ENCODE assay signal across 11 cellular contexts in genomic region chr19:1082928-1083816, GRCh38. TPM values are rescaled to one million over a fixed set of nuclear protein-coding genes. Genes with fewer than 3 reads are reported as not detected.
DNase-seq lines count a peak whose midpoint lies in the region; ATAC-seq, FAIRE-seq and TF ChIP-seq lines count a peak whose summit lies in the region.
"Had no signal": no experiment of that assay in that cellular context is flagged by ENCODE, and none has a peak within 500 bp of the region (broad histone marks: within the 10 kb centered on the region; RNA-seq: fewer than 3 reads in every experiment).

No MANE protein-coding gene starts in this region.

- peaks cover 3% of the 10 kb centered on the region for H3K9me1 ChIP-seq in K562 (ENCODE audit: control insufficient read depth, insufficient read depth, low read length)

- FAIRE-seq in K562 (lab: Jason Lieb, UNC): no peak
- FAIRE-seq in frontal cortex (lab: Jason Lieb, UNC): no peak

- peak overlapping the region; percentile 78 for H3K4me3 Mint-ChIP-seq in mesothelial cell of epicardium

- POLR2A ChIA-PET in K562 (lab: Yijun Ruan, JAX): interaction anchor here (0.5 to 5.3 kb wide), 10 partner anchors 11 to 120 kb away, joined by 3 to 45 read pairs (median 4); partner anchors contain the start of genes ARHGAP45, GPX4 and POLR2E

- ATAC-seq in right cardiac atrium: no peak
- no peak for ATAC-seq in left cardiac atrium
- ATAC-seq in K562: no peak
- no peak for ATAC-seq in upper lobe of right lung
- ATAC-seq in HG03039 (IDR thresholded peaks at IDR 0.05; ENCODE audit: unreplicated experiment): no peak
- no peak for ATAC-seq in GM19467 (IDR thresholded peaks at IDR 0.05; ENCODE audit: unreplicated experiment)

- H3K27me3 ChIP-seq in right cardiac atrium (ENCODE audit: control insufficient read depth, insufficient read depth) (no peaks in the 10 kb centered on the region), K562 (ENCODE audit: control insufficient read depth in 2 of 2, insufficient read depth in 2 of 2, low read length in 2 of 2) (no peaks in the 10 kb centered on the region), upper lobe of right lung (no peaks in the 10 kb centered on the region)

- no peaks in the 10 kb centered on the region for H3K4me1 Mint-ChIP-seq in mesothelial cell of epicardium
- H3K4me1 Mint-ChIP-seq: nephron progenitor cell had no signal

- H3K9me3 ChIP-seq in right cardiac atrium (ENCODE audit: control insufficient read depth, low read length) (no peaks in the 10 kb centered on the region), K562 (replicated peaks; ENCODE audit: control insufficient read depth, insufficient read depth, low read depth, low read length) (no peaks in the 10 kb centered on the region), upper lobe of right lung (no peaks in the 10 kb centered on the region)

- H3K36me3 Mint-ChIP-seq in mesothelial cell of epicardium: peaks cover 5% of the 10 kb centered on the region

- no peaks in the 10 kb centered on the region for H4K20me1 ChIP-seq in K562 (replicated peaks; ENCODE audit: control insufficient read depth, insufficient read depth, low read length)

- H3K79me2 ChIP-seq in K562 (ENCODE audit: control insufficient read depth, insufficient read depth, low read length): no peaks in the 10 kb centered on the region

- BruUV-seq in K562 (replicated peaks; lab: Mats Ljungman, UMichigan): no TSS peak

- H3K4me2 ChIP-seq in K562 (ENCODE audit: insufficient read depth, low read length): peak overlapping the region; percentile 90

- CTCF ChIA-PET in K562 (lab: Yijun Ruan, JAX; ENCODE audit: low intra/inter-chr PET ratio): no interaction called here

- TF ChIP-seq CTCF in K562 (IDR thresholded peaks at IDR 0.05 in 2 of 3, conservative IDR thresholded peaks at IDR 0.05 in 1 of 3; ENCODE audit: insufficient read depth in 2 of 3, low read depth in 1 of 3, low read length in 3 of 3) (no peak), mesothelial cell of epicardium (IDR thresholded peaks at IDR 0.05; ENCODE audit: unreplicated experiment) (no peak), upper lobe of right lung (IDR thresholded peaks at IDR 0.05) (no peak)

- H3K27ac Mint-ChIP-seq in mesothelial cell of epicardium: no peak overlapping the region
- H3K27ac Mint-ChIP-seq: nephron progenitor cell had no signal

- intact Hi-C loops in right cardiac atrium (cut with DNase I): no loop called here
- intact Hi-C loops in left cardiac atrium (cut with DNase I): no loop called here
- intact Hi-C loops in K562 (cut with micrococcal nuclease): loop anchor here (5.0 kb wide), 1 partner anchor 41 kb away; the partner anchor contains the start of gene ABCA7
- intact Hi-C loops in upper lobe of right lung (cut with DNase I): loop anchor here (10.0 kb wide), 1 partner anchor 48 kb away; no protein-coding TSS in a partner anchor

- H3K9ac ChIP-seq in K562 (ENCODE audit: insufficient read depth in 1 of 2, low read depth in 2 of 2, low read length in 2 of 2): peak overlapping the region in 1 of 2 experiments; percentile 89; a peak in 2 of 4 replicates

- peaks cover 40% of the 10 kb centered on the region; the same call in 2 of the 3 replicates for H3K36me3 ChIP-seq in K562 (ENCODE audit: control insufficient read depth, insufficient read depth, low read length)
- peaks cover 69% of the 10 kb centered on the region for H3K36me3 ChIP-seq in upper lobe of right lung

- 83% methylated on average over 59 of the region's 59 CpGs for WGBS in right cardiac atrium
- 61% methylated on average over 30 of the region's 59 CpGs for WGBS in K562 (ENCODE audit: insufficient coverage, low coverage, missing lambda C conversion rate)

- no peaks in the 10 kb centered on the region for H3K9me3 Mint-ChIP-seq in mesothelial cell of epicardium
- H3K9me3 Mint-ChIP-seq: nephron progenitor cell had no signal

- in situ Hi-C loops in K562 (cut with MboI): no loop called here

- TF ChIP-seq POLR2A in K562 (conservative IDR thresholded peaks at IDR 0.05): no peak

- no peak for TF ChIP-seq RAD21 in K562 (CRISPR knock-in tag; conservative IDR thresholded peaks at IDR 0.05 in 1 of 2, IDR thresholded peaks at IDR 0.05 in 1 of 2)

- H3K4me1 ChIP-seq in right cardiac atrium (ENCODE audit: control insufficient read depth, insufficient read depth, low read length): no peaks in the 10 kb centered on the region
- H3K4me1 ChIP-seq in K562 (replicated peaks in 1 of 2; ENCODE audit: control insufficient read depth in 2 of 2, insufficient read depth in 2 of 2, low read length in 2 of 2): peaks cover 6 to 74% of the 10 kb centered on the region in 2 experiments
- H3K4me1 ChIP-seq in upper lobe of right lung: peaks cover 15% of the 10 kb centered on the region

- H3K27me3 Mint-ChIP-seq in mesothelial cell of epicardium (ENCODE audit: low read depth): no peaks in the 10 kb centered on the region

- DNase-seq in right cardiac atrium (peak in 2 of 3 donors; percentile 49 to 68), left cardiac atrium (no peak), K562 (ENCODE audit: extremely low read depth in 1 of 4, low spot score in 3 of 4) (no peak), mesothelial cell of epicardium (ENCODE audit: low spot score in 2 of 2, unreplicated experiment in 2 of 2) (peak in 1 of 2 experiments; percentile 20), upper lobe of right lung (peak; percentile 65), frontal cortex (ENCODE audit: low spot score in 2 of 2) (no peak)
- DNase-seq: C1 segment of cervical spinal cord, hypothalamus had no signal

- H2AFZ ChIP-seq in K562 (ENCODE audit: low read depth, low read length): peak overlapping the region; percentile 95; the same call in 1 of the 2 replicates

- TF ChIP-seq EP300 in K562 (IDR thresholded peaks at IDR 0.05; ENCODE audit: low read length): no peak

- H3K27ac ChIP-seq in right cardiac atrium (ENCODE audit: low read length): no peak overlapping the region
- H3K27ac ChIP-seq in K562 (ENCODE audit: extremely low read depth, low read depth, low read length): peak overlapping the region; percentile 69; the same call in 1 of the 3 replicates
- no peak overlapping the region for H3K27ac ChIP-seq in upper lobe of right lung

- H3K4me3 ChIP-seq in right cardiac atrium (ENCODE audit: low read length) (no peak overlapping the region), K562 (peak overlapping the region; percentile 54), upper lobe of right lung (peak overlapping the region; percentile 10)

RNA-seq across cellular contexts. Expression of gene POLR2E, which starts 12.0 kb away (rescaled TPM):
- total RNA-seq in right cardiac atrium (100 to 1,000 TPM; 110 to 145 (median 131) TPM), left cardiac atrium (100 to 1,000 TPM; 142 to 143 TPM), K562 (2014; rRNA removed) (297 and 441 TPM in 2 replicates), K562 (2014; rRNA removed; fragmentation: Illumina TruSeq; extraction: Trizol) (40.2 and 78.0 TPM in 2 replicates), K562 (2015; rRNA removed; fragmentation: Illumina TruSeq; extraction: Trizol) (141 and 144 TPM in 2 replicates), K562 (2021) (328 and 351 TPM in 2 replicates), mesothelial cell of epicardium (137 to 145 TPM (median 143 TPM) in 3 replicates), upper lobe of right lung (155 TPM), frontal cortex (35.5 TPM)
- polyA plus RNA-seq in right cardiac atrium (179 TPM), K562 (2011; rRNA removed) (244 and 334 TPM in 2 replicates), K562 (2014; fragmentation: Illumina TruSeq; extraction: Trizol) (267 and 448 TPM in 2 replicates), K562 (2014; fragmentation: Nextera tagmentation; extraction: Ambion mirVana) (10 to 100 TPM in 1 of 2 experiments, 1 to 10 TPM in 1; 3.4 to 32.5 TPM), K562 (2014; rRNA removed) (413 and 438 TPM in 2 replicates)
- 38.2 and 129 TPM in 2 replicates for total RNA-seq in K562 (2011; cell fraction: chromatin; rRNA removed; ENCODE audit: low replicate concordance)
- total RNA-seq in K562 (2011; cell fraction: nucleolus; rRNA removed): 126 and 135 TPM in 2 replicates
- total RNA-seq in K562 (2011; cell fraction: nucleoplasm; rRNA removed): 74.1 and 78.7 TPM in 2 replicates
- 305 and 616 TPM in 2 replicates for polyA plus RNA-seq in K562 (2011; cell fraction: cytosol; rRNA removed)
- polyA plus RNA-seq in K562 (2011; cell fraction: nucleus; rRNA removed): 112 and 143 TPM in 2 replicates
- 291 and 445 TPM in 2 replicates for polyA plus RNA-seq in K562 (2012)
- polyA minus RNA-seq in K562 (2011; rRNA and poly(A)+ RNA removed): 36.0 and 77.6 TPM in 2 replicates
- 127 and 173 TPM in 2 replicates for polyA minus RNA-seq in K562 (2011; cell fraction: cytosol; rRNA and poly(A)+ RNA removed)
- 45.4 and 50.5 TPM in 2 replicates for polyA minus RNA-seq in K562 (2011; cell fraction: nucleus; rRNA and poly(A)+ RNA removed)

RNA-seq across cellular contexts. Expression of gene ARHGAP45, which starts 16.2 kb away (rescaled TPM):
- total RNA-seq in right cardiac atrium: 10 to 100 TPM in 1 of 4 donors, 1 to 10 TPM in 3; 7.7 to 10.4 (median 9.2) TPM
- polyA plus RNA-seq in right cardiac atrium: 5.9 TPM
- 10 to 100 TPM; 10.6 to 12.6 TPM for total RNA-seq in left cardiac atrium
- 25.6 and 81.0 TPM in 2 replicates for total RNA-seq in K562 (2011; cell fraction: chromatin; rRNA removed; ENCODE audit: low replicate concordance)
- total RNA-seq in K562 (2011; cell fraction: nucleolus; rRNA removed): 39.0 and 49.5 TPM in 2 replicates
- 22.7 and 24.1 TPM in 2 replicates for total RNA-seq in K562 (2011; cell fraction: nucleoplasm; rRNA removed)
- 22.1 and 31.1 TPM in 2 replicates for total RNA-seq in K562 (2014; rRNA removed)
- total RNA-seq in K562 (2014; rRNA removed; fragmentation: Illumina TruSeq; extraction: Trizol): 1.0 and 1.8 TPM in 2 replicates
- total RNA-seq in K562 (2015; rRNA removed; fragmentation: Illumina TruSeq; extraction: Trizol): 4.2 and 6.0 TPM in 2 replicates
- total RNA-seq in K562 (2021): 18.0 and 19.9 TPM in 2 replicates
- 4.4 and 7.6 TPM in 2 replicates for polyA plus RNA-seq in K562 (2011; rRNA removed)
- 5.6 and 12.6 TPM in 2 replicates for polyA plus RNA-seq in K562 (2011; cell fraction: cytosol; rRNA removed)
- 17.8 and 38.7 TPM in 2 replicates for polyA plus RNA-seq in K562 (2011; cell fraction: nucleus; rRNA removed)
- 15.0 and 15.2 TPM in 2 replicates for polyA plus RNA-seq in K562 (2012)
- polyA plus RNA-seq in K562 (2014; fragmentation: Illumina TruSeq; extraction: Trizol): 1.9 and 6.9 TPM in 2 replicates
- polyA plus RNA-seq in K562 (2014; fragmentation: Nextera tagmentation; extraction: Ambion mirVana): under 1 TPM; 0.08 to 0.63 TPM
- polyA plus RNA-seq in K562 (2014; rRNA removed): 16.3 and 20.2 TPM in 2 replicates
- 1.7 and 2.0 TPM in 2 replicates for polyA minus RNA-seq in K562 (2011; rRNA and poly(A)+ RNA removed)
- 6.2 and 8.5 TPM in 2 replicates for polyA minus RNA-seq in K562 (2011; cell fraction: cytosol; rRNA and poly(A)+ RNA removed)
- polyA minus RNA-seq in K562 (2011; cell fraction: nucleus; rRNA and poly(A)+ RNA removed): 5.5 and 6.6 TPM in 2 replicates
- 2.4 to 3.8 TPM (median 3.2 TPM) in 3 replicates for total RNA-seq in mesothelial cell of epicardium
- 98.2 TPM for total RNA-seq in upper lobe of right lung
- total RNA-seq in frontal cortex: 1.2 TPM

RNA-seq across cellular contexts. Expression of gene GPX4, which starts 20.6 kb away (rescaled TPM):
- total RNA-seq in right cardiac atrium (100 to 1,000 TPM; 300 to 374 (median 359) TPM), left cardiac atrium (100 to 1,000 TPM; 378 to 432 TPM), K562 (2014; rRNA removed) (639 and 643 TPM in 2 replicates), K562 (2014; rRNA removed; fragmentation: Illumina TruSeq; extraction: Trizol) (131 and 209 TPM in 2 replicates), K562 (2015; rRNA removed; fragmentation: Illumina TruSeq; extraction: Trizol) (349 and 395 TPM in 2 replicates), K562 (2021) (383 and 392 TPM in 2 replicates), mesothelial cell of epicardium (190 to 208 TPM (median 201 TPM) in 3 replicates), upper lobe of right lung (387 TPM), frontal cortex (150 TPM)
- polyA plus RNA-seq in right cardiac atrium (713 TPM), K562 (2011; rRNA removed) (223 and 286 TPM in 2 replicates), K562 (2014; fragmentation: Illumina TruSeq; extraction: Trizol) (434 and 536 TPM in 2 replicates), K562 (2014; fragmentation: Nextera tagmentation; extraction: Ambion mirVana) (100 to 1,000 TPM in 1 of 2 experiments, 10 to 100 TPM in 1; 61.4 to 125 TPM), K562 (2014; rRNA removed) (661 and 856 TPM in 2 replicates)
- total RNA-seq in K562 (2011; cell fraction: chromatin; rRNA removed; ENCODE audit: low replicate concordance): 61.5 and 154 TPM in 2 replicates
- total RNA-seq in K562 (2011; cell fraction: nucleolus; rRNA removed): 171 and 189 TPM in 2 replicates
- total RNA-seq in K562 (2011; cell fraction: nucleoplasm; rRNA removed): 129 and 161 TPM in 2 replicates
- 531 and 777 TPM in 2 replicates for polyA plus RNA-seq in K562 (2011; cell fraction: cytosol; rRNA removed)
- 389 and 485 TPM in 2 replicates for polyA plus RNA-seq in K562 (2011; cell fraction: nucleus; rRNA removed)
- polyA plus RNA-seq in K562 (2012): 659 and 746 TPM in 2 replicates
- 117 and 134 TPM in 2 replicates for polyA minus RNA-seq in K562 (2011; rRNA and poly(A)+ RNA removed)
- 191 and 300 TPM in 2 replicates for polyA minus RNA-seq in K562 (2011; cell fraction: cytosol; rRNA and poly(A)+ RNA removed)
- 54.3 and 64.1 TPM in 2 replicates for polyA minus RNA-seq in K562 (2011; cell fraction: nucleus; rRNA and poly(A)+ RNA removed)

RNA-seq across cellular contexts. Expression of gene ABCA7, which starts 43.3 kb away (rescaled TPM):
- total RNA-seq in right cardiac atrium (10 to 100 TPM in 1 of 4 donors, 1 to 10 TPM in 3; 7.3 to 10.4 (median 8.7) TPM), left cardiac atrium (10 to 100 TPM in 1 of 2 donors, 1 to 10 TPM in 1; 7.7 to 10.0 TPM), K562 (2014; rRNA removed) (31.4 and 45.4 TPM in 2 replicates), K562 (2014; rRNA removed; fragmentation: Illumina TruSeq; extraction: Trizol) (8.9 and 12.7 TPM in 2 replicates), K562 (2015; rRNA removed; fragmentation: Illumina TruSeq; extraction: Trizol) (19.1 and 22.8 TPM in 2 replicates), K562 (2021) (90.0 and 96.1 TPM in 2 replicates), mesothelial cell of epicardium (18.0 to 22.5 TPM (median 20.1 TPM) in 3 replicates), upper lobe of right lung (51.0 TPM), frontal cortex (2.0 TPM)
- polyA plus RNA-seq in right cardiac atrium (9.1 TPM), K562 (2011; rRNA removed) (32.6 and 52.0 TPM in 2 replicates), K562 (2014; fragmentation: Illumina TruSeq; extraction: Trizol) (31.2 and 32.6 TPM in 2 replicates), K562 (2014; fragmentation: Nextera tagmentation; extraction: Ambion mirVana) (1 to 10 TPM; 2.3 to 3.0 TPM), K562 (2014; rRNA removed) (73.5 and 94.1 TPM in 2 replicates)
- 266 and 789 TPM in 2 replicates for total RNA-seq in K562 (2011; cell fraction: chromatin; rRNA removed; ENCODE audit: low replicate concordance)
- 519 and 639 TPM in 2 replicates for total RNA-seq in K562 (2011; cell fraction: nucleolus; rRNA removed)
- 258 and 297 TPM in 2 replicates for total RNA-seq in K562 (2011; cell fraction: nucleoplasm; rRNA removed)
- 31.0 and 47.7 TPM in 2 replicates for polyA plus RNA-seq in K562 (2011; cell fraction: cytosol; rRNA removed)
- 504 and 724 TPM in 2 replicates for polyA plus RNA-seq in K562 (2011; cell fraction: nucleus; rRNA removed)
- 65.1 and 67.9 TPM in 2 replicates for polyA plus RNA-seq in K562 (2012)
- 13.1 and 14.8 TPM in 2 replicates for polyA minus RNA-seq in K562 (2011; rRNA and poly(A)+ RNA removed)
- 24.3 and 51.6 TPM in 2 replicates for polyA minus RNA-seq in K562 (2011; cell fraction: cytosol; rRNA and poly(A)+ RNA removed)
- 164 and 176 TPM in 2 replicates for polyA minus RNA-seq in K562 (2011; cell fraction: nucleus; rRNA and poly(A)+ RNA removed)

RNA-seq across cellular contexts. Expression of gene CNN2, which starts 56.8 kb away (rescaled TPM):
- total RNA-seq in right cardiac atrium: 10 to 100 TPM; 57.4 to 75.9 (median 63.8) TPM
- 52.1 TPM for polyA plus RNA-seq in right cardiac atrium
- 10 to 100 TPM; 74.4 to 83.8 TPM for total RNA-seq in left cardiac atrium
- total RNA-seq in K562 (2011; cell fraction: chromatin; rRNA removed; ENCODE audit: low replicate concordance): 25.1 and 70.9 TPM in 2 replicates
- total RNA-seq in K562 (2011; cell fraction: nucleolus; rRNA removed): 40.8 and 41.4 TPM in 2 replicates
- 34.4 and 52.1 TPM in 2 replicates for total RNA-seq in K562 (2011; cell fraction: nucleoplasm; rRNA removed)
- 82.3 and 124 TPM in 2 replicates for total RNA-seq in K562 (2014; rRNA removed)
- total RNA-seq in K562 (2014; rRNA removed; fragmentation: Illumina TruSeq; extraction: Trizol): 33.7 and 45.6 TPM in 2 replicates
- 52.7 and 54.9 TPM in 2 replicates for total RNA-seq in K562 (2015; rRNA removed; fragmentation: Illumina TruSeq; extraction: Trizol)
- 161 and 174 TPM in 2 replicates for total RNA-seq in K562 (2021)
- polyA plus RNA-seq in K562 (2011; rRNA removed): 36.4 and 61.3 TPM in 2 replicates
- polyA plus RNA-seq in K562 (2011; cell fraction: cytosol; rRNA removed): 82.9 and 105 TPM in 2 replicates
- polyA plus RNA-seq in K562 (2011; cell fraction: nucleus; rRNA removed): 42.5 and 55.7 TPM in 2 replicates
- polyA plus RNA-seq in K562 (2012): 82.7 and 152 TPM in 2 replicates
- polyA plus RNA-seq in K562 (2014; fragmentation: Illumina TruSeq; extraction: Trizol): 123 and 158 TPM in 2 replicates
- 10 to 100 TPM; 12.1 to 12.8 TPM for polyA plus RNA-seq in K562 (2014; fragmentation: Nextera tagmentation; extraction: Ambion mirVana)
- 71.3 and 73.3 TPM in 2 replicates for polyA plus RNA-seq in K562 (2014; rRNA removed)
- 45.8 and 50.7 TPM in 2 replicates for polyA minus RNA-seq in K562 (2011; rRNA and poly(A)+ RNA removed)
- 132 and 161 TPM in 2 replicates for polyA minus RNA-seq in K562 (2011; cell fraction: cytosol; rRNA and poly(A)+ RNA removed)
- polyA minus RNA-seq in K562 (2011; cell fraction: nucleus; rRNA and poly(A)+ RNA removed): 9.0 and 15.9 TPM in 2 replicates
- 492 to 501 TPM (median 493 TPM) in 3 replicates for total RNA-seq in mesothelial cell of epicardium
- 220 TPM for total RNA-seq in upper lobe of right lung
- total RNA-seq in frontal cortex: 8.2 TPM

Comparison
In these comparisons a context has a peak if more than half of its experiments do, and no peak if none do; other contexts are left out.
1. DNase-seq: peak in right cardiac atrium (2 of 3) and upper lobe of right lung (single experiment); none in left cardiac atrium (single experiment), K562 (0 of 4) and frontal cortex (0 of 2).
2. intact Hi-C loops: an anchor here in K562 (5.0 kb wide) and upper lobe of right lung (10.0 kb wide); none called in right cardiac atrium and left cardiac atrium.